Comparison of ENCODE assay signal across 8 cellular contexts in the genomic region with DNA sequence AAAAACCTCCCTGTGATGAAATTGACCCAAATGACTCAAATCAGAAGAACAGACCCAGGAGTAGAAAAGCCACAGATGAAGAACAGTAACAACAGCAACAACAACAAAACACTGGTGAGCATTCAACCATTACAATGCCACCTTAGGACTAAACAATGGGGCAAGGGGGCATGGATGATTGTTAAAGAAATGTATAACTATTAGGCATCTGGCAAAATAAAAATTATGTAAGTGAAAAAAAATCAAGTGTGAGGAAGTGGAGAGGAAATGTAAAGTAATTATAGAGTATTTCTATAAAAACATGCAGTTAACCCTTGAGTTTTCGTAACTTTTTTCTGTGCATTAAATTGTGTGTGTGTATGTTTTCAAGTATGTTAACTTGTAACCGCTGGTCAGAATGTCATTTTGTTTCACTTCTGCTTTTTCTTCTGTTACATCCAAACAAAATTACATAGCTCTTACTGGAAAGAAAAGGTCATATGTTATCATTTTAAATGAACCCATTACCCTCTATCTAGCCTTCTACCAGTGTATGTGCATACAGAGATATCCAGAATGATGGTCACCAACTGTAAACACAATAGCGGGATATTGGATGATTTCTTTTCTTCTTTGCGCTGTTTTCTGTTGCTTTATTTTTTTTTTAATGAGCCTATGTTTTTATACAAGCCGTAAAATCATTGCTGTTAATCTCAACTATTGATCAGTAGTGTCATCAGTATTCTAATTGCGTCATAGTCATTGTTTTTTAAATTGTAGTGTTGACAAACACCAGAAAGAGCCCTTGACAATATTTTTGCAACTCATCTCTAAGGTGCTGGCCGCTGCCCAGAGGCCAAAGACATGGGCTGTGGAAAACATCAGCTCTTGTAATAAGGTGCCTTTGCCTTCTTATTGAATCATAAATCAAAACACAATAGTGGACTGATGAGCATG.
A peak's percentile ranks its signal among the peaks of the same experiment; 100 is the strongest.
DNase-seq lines count a peak whose midpoint lies in the region; ATAC-seq, FAIRE-seq and TF ChIP-seq lines count a peak whose summit lies in the region.

No MANE protein-coding gene starts in this region.

- H3K27ac ChIP-seq in astrocyte (ENCODE audit: low read depth, low read length) (no peak overlapping the region), aorta (ENCODE audit: low read depth in 1 of 2, low read length in 2 of 2) (no peak overlapping the region)

- ATAC-seq in GM21381 (IDR thresholded peaks at IDR 0.05; ENCODE audit: unreplicated experiment) (peak; percentile 85), HG03460 (IDR thresholded peaks at IDR 0.05; ENCODE audit: unreplicated experiment) (peak; percentile 87), aorta (ENCODE audit: low FRiP score) (no peak)

- H3K9ac ChIP-seq in astrocyte (ENCODE audit: low read length) = no peak overlapping the region

- 96 to 97% methylated on average over 7 of the region's 7 CpGs for WGBS in aorta, 2 donors

- H3K4me3 ChIP-seq in astrocyte (ENCODE audit: insufficient read depth, low read depth, low read length) = no peak overlapping the region
- no peak overlapping the region for H3K4me3 ChIP-seq in aorta (ENCODE audit: low read length in 2 of 2)

- peak; percentile 17 for FAIRE-seq in astrocyte (lab: Jason Lieb, UNC)

- H3K36me3 ChIP-seq in astrocyte (ENCODE audit: insufficient read depth, low read length) = no peaks in the 10 kb centered on the region
- H3K36me3 ChIP-seq in aorta (ENCODE audit: control insufficient read depth in 1 of 2, insufficient read depth in 2 of 2, low read length in 1 of 2) = no peaks in the 10 kb centered on the region

- no peaks in the 10 kb centered on the region for H3K27me3 Mint-ChIP-seq in astrocyte (ENCODE audit: low read depth, unreplicated experiment)

- H3K4me2 ChIP-seq in astrocyte (ENCODE audit: low read length) = no peak overlapping the region

- H3K9me3 ChIP-seq in astrocyte (ENCODE audit: insufficient read depth, low read depth, low read length) (no peaks in the 10 kb centered on the region), aorta (ENCODE audit: control insufficient read depth, low read length) (no peaks in the 10 kb centered on the region)

- no peak overlapping the region for H3K27ac Mint-ChIP-seq in astrocyte (ENCODE audit: unreplicated experiment)

- DNase-seq in GM10266 (ENCODE audit: extremely low spot score) (peak; percentile 70), astrocyte (ENCODE audit: low read depth) (no peak), NCI-H1105 treated with DMSO at 0.1 percent for 48 hours (lab: John Stamatoyannopoulos, UW) (no peak), COR-L47 (lab: John Stamatoyannopoulos, UW) (no peak), HT-29 (ENCODE audit: low spot score) (no peak), aorta (no peak)

- no peaks in the 10 kb centered on the region for H4K20me1 ChIP-seq in astrocyte (ENCODE audit: insufficient read depth, low read length)

- peaks cover 2% of the 10 kb centered on the region for H3K4me1 Mint-ChIP-seq in astrocyte (ENCODE audit: low read depth, unreplicated experiment)

- TF ChIP-seq CTCF in GM10266 (IDR thresholded peaks at IDR 0.05; ENCODE audit: control insufficient read depth, insufficient read depth, low read depth, missing control alignments) = no peak
- TF ChIP-seq CTCF in astrocyte (IDR thresholded peaks at IDR 0.05; ENCODE audit: insufficient read depth, low read depth, low read length) = no peak

- H3K79me2 ChIP-seq in astrocyte (ENCODE audit: insufficient read depth, low read length) = no peaks in the 10 kb centered on the region

- no peaks in the 10 kb centered on the region for H3K4me1 ChIP-seq in astrocyte (ENCODE audit: insufficient read depth, low read length)
- no peaks in the 10 kb centered on the region for H3K4me1 ChIP-seq in aorta (ENCODE audit: control insufficient read depth in 1 of 2, insufficient read depth in 2 of 2, low read length in 2 of 2)

- H3K27me3 ChIP-seq in astrocyte (ENCODE audit: insufficient read depth, low read length) = no peaks in the 10 kb centered on the region
- no peaks in the 10 kb centered on the region for H3K27me3 ChIP-seq in aorta (ENCODE audit: control insufficient read depth in 1 of 2, insufficient read depth in 2 of 2, low read length in 1 of 2)

- no peak overlapping the region for H3K4me3 Mint-ChIP-seq in astrocyte (ENCODE audit: unreplicated experiment)

- H3K9me3 Mint-ChIP-seq in astrocyte (ENCODE audit: unreplicated experiment) = peaks cover 2% of the 10 kb centered on the region

- intact Hi-C loops in aorta (cut with DNase I) = no loop called here

- H3K36me3 Mint-ChIP-seq in astrocyte (ENCODE audit: low read depth, unreplicated experiment) = peaks cover 2% of the 10 kb centered on the region

- H2AFZ ChIP-seq in astrocyte (ENCODE audit: low read depth, low read length) = no peak overlapping the region
